In genomic region chr1:198701766-198702539, GRCh38 we compare ENCODE assay signal across 12 cellular contexts.
DNase-seq lines count a peak whose midpoint lies in the region; ATAC-seq and TF ChIP-seq lines count a peak whose summit lies in the region.
"Had no signal": no experiment of that assay in that cellular context is flagged by ENCODE, and none has a peak within 500 bp of the region (broad histone marks: within the 10 kb centered on the region; RNA-seq: fewer than 3 reads in every experiment).

No MANE protein-coding gene starts in this region.

- no peak overlapping the region for H3K4me3 Mint-ChIP-seq in activated CD4-positive, alpha-beta memory T cell treated with anti-CD3 and anti-CD28 coated beads for 36 hours
- H3K4me3 Mint-ChIP-seq in activated CD4-positive, alpha-beta memory T cell treated with anti-CD3 and anti-CD28 coated beads, Interleukin-2, amount 10 ng/mL, durations not matched to agents 7 days and 5 days = no peak overlapping the region
- no peak overlapping the region for H3K4me3 Mint-ChIP-seq in activated T-helper 1 cell treated with anti-CD3 and anti-CD28 coated beads, Interleukin-12 subunit alpha, Interleukin-12 subunit beta, Interleukin-2, Interleukin-4 antibody, amounts not matched to agents 30 ng/mL and 10 ng/mL and 1 ng/mL, durations not matched to agents 14 hours and 24 hours and 36 hours

- H3K27me3 Mint-ChIP-seq in activated CD4-positive, alpha-beta memory T cell treated with anti-CD3 and anti-CD28 coated beads for 36 hours = no peaks in the 10 kb centered on the region
- no peaks in the 10 kb centered on the region for H3K27me3 Mint-ChIP-seq in activated CD4-positive, alpha-beta memory T cell treated with anti-CD3 and anti-CD28 coated beads, Interleukin-2, amount 10 ng/mL, durations not matched to agents 7 days and 5 days
- no peaks in the 10 kb centered on the region for H3K27me3 Mint-ChIP-seq in activated T-helper 1 cell treated with anti-CD3 and anti-CD28 coated beads, Interleukin-12 subunit alpha, Interleukin-12 subunit beta, Interleukin-2, Interleukin-4 antibody, amounts not matched to agents 30 ng/mL and 10 ng/mL and 1 ng/mL, durations not matched to agents 14 hours and 24 hours and 36 hours (ENCODE audit: insufficient read depth)

- H3K27me3 ChIP-seq in neural cell (ENCODE audit: insufficient read depth, low read depth, low read length) = no peaks in the 10 kb centered on the region

- no peaks in the 10 kb centered on the region for H4K20me1 ChIP-seq in neural cell (ENCODE audit: insufficient read depth)

- H3K36me3 Mint-ChIP-seq in activated CD4-positive, alpha-beta memory T cell treated with anti-CD3 and anti-CD28 coated beads for 36 hours = peaks cover 75% of the 10 kb centered on the region
- H3K36me3 Mint-ChIP-seq in activated CD4-positive, alpha-beta memory T cell treated with anti-CD3 and anti-CD28 coated beads, Interleukin-2, amount 10 ng/mL, durations not matched to agents 7 days and 5 days (ENCODE audit: low read depth) = peaks cover 85% of the 10 kb centered on the region
- H3K36me3 Mint-ChIP-seq in activated T-helper 1 cell treated with anti-CD3 and anti-CD28 coated beads, Interleukin-12 subunit alpha, Interleukin-12 subunit beta, Interleukin-2, Interleukin-4 antibody, amounts not matched to agents 30 ng/mL and 10 ng/mL and 1 ng/mL, durations not matched to agents 14 hours and 24 hours and 36 hours (ENCODE audit: low read depth) = peaks cover 71% of the 10 kb centered on the region

- H3K4me3 ChIP-seq in neural cell (ENCODE audit: low read length) = peak overlapping the region; percentile 24
- H3K4me3 ChIP-seq: lung, prostate gland had no signal

- H3F3A ChIP-seq in neural cell (ENCODE audit: insufficient read depth, low read length, poor library complexity, severe bottlenecking) = peaks cover 4% of the 10 kb centered on the region

- H3K9me3 Mint-ChIP-seq in activated CD4-positive, alpha-beta memory T cell treated with anti-CD3 and anti-CD28 coated beads for 36 hours = no peaks in the 10 kb centered on the region
- H3K9me3 Mint-ChIP-seq in activated CD4-positive, alpha-beta memory T cell treated with anti-CD3 and anti-CD28 coated beads, Interleukin-2, amount 10 ng/mL, durations not matched to agents 7 days and 5 days = no peaks in the 10 kb centered on the region
- no peaks in the 10 kb centered on the region for H3K9me3 Mint-ChIP-seq in activated T-helper 1 cell treated with anti-CD3 and anti-CD28 coated beads, Interleukin-12 subunit alpha, Interleukin-12 subunit beta, Interleukin-2, Interleukin-4 antibody, amounts not matched to agents 30 ng/mL and 10 ng/mL and 1 ng/mL, durations not matched to agents 14 hours and 24 hours and 36 hours

- TF ChIP-seq EP300 in neural cell (conservative IDR thresholded peaks at IDR 0.05; ENCODE audit: poor library complexity, severe bottlenecking) = no peak

- DNase-seq in activated CD4-positive, alpha-beta memory T cell treated with anti-CD3 and anti-CD28 coated beads for 36 hours = no peak
- no peak for DNase-seq in activated CD4-positive, alpha-beta memory T cell treated with anti-CD3 and anti-CD28 coated beads, Interleukin-2, amount 10 ng/mL, durations not matched to agents 7 days and 5 days
- DNase-seq in NCI-H1105 (lab: John Stamatoyannopoulos, UW) (peak; percentile 15), SHP77 treated with DMSO at 0.1 percent for 48 hours (lab: John Stamatoyannopoulos, UW) (no peak), Kasumi-1 (lab: John Stamatoyannopoulos, UW) (no peak)
- DNase-seq in activated T-helper 1 cell treated with anti-CD3 and anti-CD28 coated beads, Interleukin-12 subunit alpha, Interleukin-12 subunit beta, Interleukin-2, Interleukin-4 antibody, amounts not matched to agents 30 ng/mL and 10 ng/mL and 1 ng/mL, durations not matched to agents 14 hours and 24 hours and 36 hours (ENCODE audit: low spot score) = no peak
- DNase-seq: activated CD8-positive, alpha-beta memory T cell treated with anti-CD3 and anti-CD28 coated beads, Interleukin-2, amount 50 U/mL, for 48 hours; stimulated activated naive CD4-positive, alpha-beta T cell had no signal

- intact Hi-C loops in activated CD4-positive, alpha-beta memory T cell treated with anti-CD3 and anti-CD28 coated beads for 36 hours (cut with micrococcal nuclease) = no loop called here
- intact Hi-C loops in activated T-helper 1 cell treated with anti-CD3 and anti-CD28 coated beads, Interleukin-12 subunit alpha, Interleukin-12 subunit beta, Interleukin-2, Interleukin-4 antibody, amounts not matched to agents 30 ng/mL and 10 ng/mL and 1 ng/mL, durations not matched to agents 14 hours and 24 hours and 36 hours (cut with micrococcal nuclease) = loop anchor here (10.0 kb wide), 1 partner anchor 1177 kb away; no protein-coding TSS in a partner anchor

- TF ChIP-seq RAD21 in neural cell (conservative IDR thresholded peaks at IDR 0.05) = no peak

- H3K4me1 Mint-ChIP-seq in activated CD4-positive, alpha-beta memory T cell treated with anti-CD3 and anti-CD28 coated beads for 36 hours (ENCODE audit: low read depth) = peaks cover 77% of the 10 kb centered on the region
- H3K4me1 Mint-ChIP-seq in activated CD4-positive, alpha-beta memory T cell treated with anti-CD3 and anti-CD28 coated beads, Interleukin-2, amount 10 ng/mL, durations not matched to agents 7 days and 5 days = peaks cover 74% of the 10 kb centered on the region
- H3K4me1 Mint-ChIP-seq in activated T-helper 1 cell treated with anti-CD3 and anti-CD28 coated beads, Interleukin-12 subunit alpha, Interleukin-12 subunit beta, Interleukin-2, Interleukin-4 antibody, amounts not matched to agents 30 ng/mL and 10 ng/mL and 1 ng/mL, durations not matched to agents 14 hours and 24 hours and 36 hours (ENCODE audit: low read depth) = peaks cover 72% of the 10 kb centered on the region

- POLR2A ChIA-PET in activated CD4-positive, alpha-beta memory T cell treated with anti-CD3 and anti-CD28 coated beads for 36 hours (lab: Charles Lee) = interaction anchor here (1.1 to 2.0 kb wide), 5 partner anchors 11 to 161 kb away, joined by 3 to 10 read pairs (median 4); partner anchors contain the start of gene ATP6V1G3
- POLR2A ChIA-PET in activated CD4-positive, alpha-beta memory T cell treated with anti-CD3 and anti-CD28 coated beads, Interleukin-2, amount 10 ng/mL, durations not matched to agents 7 days and 5 days (lab: Charles Lee) = interaction anchor here (0.7 to 3.8 kb wide), 9 partner anchors 9 to 146 kb away, joined by 3 to 21 read pairs (median 4); no protein-coding TSS in a partner anchor

- H3K9ac ChIP-seq in neural cell (ENCODE audit: low read length) = no peak overlapping the region

- peak overlapping the region; percentile 44 for H3K27ac Mint-ChIP-seq in activated CD4-positive, alpha-beta memory T cell treated with anti-CD3 and anti-CD28 coated beads for 36 hours
- H3K27ac Mint-ChIP-seq in activated CD4-positive, alpha-beta memory T cell treated with anti-CD3 and anti-CD28 coated beads, Interleukin-2, amount 10 ng/mL, durations not matched to agents 7 days and 5 days = no peak overlapping the region
- peak overlapping the region; percentile 15 for H3K27ac Mint-ChIP-seq in activated T-helper 1 cell treated with anti-CD3 and anti-CD28 coated beads, Interleukin-12 subunit alpha, Interleukin-12 subunit beta, Interleukin-2, Interleukin-4 antibody, amounts not matched to agents 30 ng/mL and 10 ng/mL and 1 ng/mL, durations not matched to agents 14 hours and 24 hours and 36 hours

- no peak for ATAC-seq in GM21576 (IDR thresholded peaks at IDR 0.05; ENCODE audit: unreplicated experiment)

- H3K36me3 ChIP-seq in neural cell (ENCODE audit: insufficient read depth, low read length) = no peaks in the 10 kb centered on the region
- H3K36me3 ChIP-seq: prostate gland had no signal

- H2AFZ ChIP-seq in neural cell (ENCODE audit: low read depth, low read length) = no peak overlapping the region

- H3K9me3 ChIP-seq in neural cell (ENCODE audit: low read length) = no peaks in the 10 kb centered on the region
- H3K9me3 ChIP-seq: prostate gland had no signal

- no peak for TF ChIP-seq CTCF in neural cell (IDR thresholded peaks at IDR 0.05; ENCODE audit: poor library complexity, severe bottlenecking)

- H3K79me2 ChIP-seq in neural cell (replicated peaks; ENCODE audit: insufficient read depth, low read length) = no peaks in the 10 kb centered on the region

- no peak overlapping the region for H3K4me2 ChIP-seq in neural cell (ENCODE audit: low read length)

- CTCF ChIA-PET in activated CD4-positive, alpha-beta memory T cell treated with anti-CD3 and anti-CD28 coated beads for 36 hours (lab: Charles Lee) = interaction anchor here (0.8 to 1.5 kb wide), 6 partner anchors 12 to 411 kb away, joined by 3 to 4 read pairs (median 3); no protein-coding TSS in a partner anchor
- CTCF ChIA-PET in activated CD4-positive, alpha-beta memory T cell treated with anti-CD3 and anti-CD28 coated beads, Interleukin-2, amount 10 ng/mL, durations not matched to agents 7 days and 5 days (lab: Charles Lee) = interaction anchor here (1.1 to 1.8 kb wide), 6 partner anchors 9 to 183 kb away, joined by 3 to 5 read pairs (median 3); no protein-coding TSS in a partner anchor

- peak overlapping the region; percentile 63 for H3K27ac ChIP-seq in neural cell (ENCODE audit: low read length)
- H3K27ac ChIP-seq: prostate gland had no signal

- H3K9me2 ChIP-seq in neural cell (ENCODE audit: insufficient read depth, low read length) = no peaks in the 10 kb centered on the region

TF ChIP-seq in neural cell, 6 proteins besides CTCF, POLR2A, EP300 and RAD21 (continues in another document):
- TF ChIP-seq POLR2AphosphoS5 (IDR thresholded peaks at IDR 0.05) (no peak), EZH2 (IDR thresholded peaks at IDR 0.05; ENCODE audit: borderline replicate concordance, insufficient read depth, low read length, poor library complexity, severe bottlenecking) (no peak), TAF1 (IDR thresholded peaks at IDR 0.05; ENCODE audit: low read depth) (no peak), SMC3 (conservative IDR thresholded peaks at IDR 0.05; ENCODE audit: poor library complexity) (no peak), MXI1 (conservative IDR thresholded peaks at IDR 0.05; ENCODE audit: poor library complexity, severe bottlenecking) (no peak)
